In the genomic region with DNA sequence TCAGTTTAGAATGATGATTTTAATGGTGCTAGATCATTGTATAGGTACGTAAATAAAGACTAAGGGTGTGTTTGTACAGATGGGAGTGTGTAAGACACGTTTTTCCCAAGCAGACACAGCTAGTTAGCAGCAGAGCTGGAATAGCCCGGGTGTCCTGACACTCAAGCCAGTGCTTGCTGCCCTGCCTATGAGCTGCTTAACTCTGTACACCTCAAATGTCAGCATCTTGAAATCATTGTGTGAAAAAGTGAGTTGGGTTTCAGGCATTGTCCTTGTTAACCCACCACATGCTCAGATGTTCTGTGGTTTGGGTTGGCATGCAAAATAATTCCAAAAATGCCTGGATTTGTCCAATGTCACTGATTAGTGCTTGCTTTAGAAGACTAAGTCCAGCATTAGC, we compare ENCODE assay signal across 13 cellular contexts. TPM values are rescaled to one million over a fixed set of nuclear protein-coding genes. Genes with fewer than 3 reads are reported as not detected.
DNase-seq lines count a peak whose midpoint lies in the region; ATAC-seq and TF ChIP-seq lines count a peak whose summit lies in the region.
"Had no signal": no experiment of that assay in that cellular context is flagged by ENCODE, and none has a peak within 500 bp of the region (broad histone marks: within the 10 kb centered on the region; RNA-seq: fewer than 3 reads in every experiment).

No MANE protein-coding gene starts in this region.

- H3K4me3 ChIP-seq in neural progenitor cell, result no peak overlapping the region
- H3K4me3 ChIP-seq: lung, smooth muscle cell, transverse colon had no signal

- TF ChIP-seq CTCF in HFFc6 (IDR thresholded peaks at IDR 0.05), result no peak
- no peak for TF ChIP-seq CTCF in neural progenitor cell (IDR thresholded peaks at IDR 0.05)

- no peaks in the 10 kb centered on the region for H3K9me3 ChIP-seq in neural progenitor cell (ENCODE audit: low read depth)
- H3K9me3 ChIP-seq: transverse colon had no signal

- H2AFZ ChIP-seq in neural progenitor cell (replicated peaks), result no peak overlapping the region

- intact Hi-C loops in activated T-helper 2 cell treated with anti-CD3 and anti-CD28 coated beads, Interferon-gamma antibody, Interleukin-2, Interleukin-4, amounts not matched to agents 10 μg/mL and 5 μg/mL and 100 μg/mL, durations not matched to agents 14 hours and 24 hours and 36 hours (cut with micrococcal nuclease), result loop anchor here (1.0 kb wide), 1 partner anchor 8 kb away; no protein-coding TSS in a partner anchor

- H3K4me3 Mint-ChIP-seq in T-helper 1 cell treated with Interleukin-12 subunit alpha and Interleukin-12 subunit beta and Interleukin-4 antibody, amounts not matched to agents 30 μg/mL and 1 μg/mL, for 36 hours, result no peak overlapping the region
- H3K4me3 Mint-ChIP-seq in HFFc6, result no peak overlapping the region
- peak overlapping the region; percentile 61 for H3K4me3 Mint-ChIP-seq in activated T-helper 2 cell treated with anti-CD3 and anti-CD28 coated beads, Interferon-gamma antibody, Interleukin-2, Interleukin-4, amounts not matched to agents 10 μg/mL and 5 μg/mL and 100 μg/mL, durations not matched to agents 14 hours and 24 hours and 36 hours (ENCODE audit: low read depth)
- H3K4me3 Mint-ChIP-seq in naive thymus-derived CD8-positive, alpha-beta T cell, result peak overlapping the region; percentile 65 to 90 (median 80)
- H3K4me3 Mint-ChIP-seq in neural progenitor cell, result no peak overlapping the region

- no peak for DNase-seq in T-helper 1 cell
- peak; percentile 6 for DNase-seq in HFFc6
- no peak for DNase-seq in activated T-helper 2 cell treated with anti-CD3 and anti-CD28 coated beads, Interferon-gamma antibody, Interleukin-2, Interleukin-4, amounts not matched to agents 10 μg/mL and 5 μg/mL and 100 μg/mL, durations not matched to agents 14 hours and 24 hours and 36 hours (ENCODE audit: low spot score)
- DNase-seq in naive thymus-derived CD8-positive, alpha-beta T cell, result no peak
- no peak for DNase-seq in neural progenitor cell (ENCODE audit: low spot score)
- no peak for DNase-seq in NCI-H774 (lab: John Stamatoyannopoulos, UW)
- DNase-seq: NCI-H2081 treated with DMSO at 0.1 percent for 48 hours, occipital lobe had no signal

- H3K27me3 Mint-ChIP-seq in T-helper 1 cell treated with Interleukin-12 subunit alpha and Interleukin-12 subunit beta and Interleukin-4 antibody, amounts not matched to agents 30 μg/mL and 1 μg/mL, for 36 hours (ENCODE audit: low read depth), result peaks cover 10% of the 10 kb centered on the region
- H3K27me3 Mint-ChIP-seq in HFFc6 (ENCODE audit: insufficient read depth) (peaks cover 11% of the 10 kb centered on the region), neural progenitor cell (ENCODE audit: insufficient read depth, low read depth) (peaks cover 16% of the 10 kb centered on the region)
- no peaks in the 10 kb centered on the region for H3K27me3 Mint-ChIP-seq in activated T-helper 2 cell treated with anti-CD3 and anti-CD28 coated beads, Interferon-gamma antibody, Interleukin-2, Interleukin-4, amounts not matched to agents 10 μg/mL and 5 μg/mL and 100 μg/mL, durations not matched to agents 14 hours and 24 hours and 36 hours (ENCODE audit: low read depth)
- H3K27me3 Mint-ChIP-seq in naive thymus-derived CD8-positive, alpha-beta T cell, result no peaks in the 10 kb centered on the region

- H3K36me3 Mint-ChIP-seq in T-helper 1 cell treated with Interleukin-12 subunit alpha and Interleukin-12 subunit beta and Interleukin-4 antibody, amounts not matched to agents 30 μg/mL and 1 μg/mL, for 36 hours (ENCODE audit: low read depth), result peaks cover 2% of the 10 kb centered on the region
- no peaks in the 10 kb centered on the region for H3K36me3 Mint-ChIP-seq in HFFc6 (ENCODE audit: low read depth)
- peaks cover 3% of the 10 kb centered on the region for H3K36me3 Mint-ChIP-seq in activated T-helper 2 cell treated with anti-CD3 and anti-CD28 coated beads, Interferon-gamma antibody, Interleukin-2, Interleukin-4, amounts not matched to agents 10 μg/mL and 5 μg/mL and 100 μg/mL, durations not matched to agents 14 hours and 24 hours and 36 hours (ENCODE audit: low read depth)
- no peaks in the 10 kb centered on the region for H3K36me3 Mint-ChIP-seq in naive thymus-derived CD8-positive, alpha-beta T cell
- no peaks in the 10 kb centered on the region for H3K36me3 Mint-ChIP-seq in neural progenitor cell

- no peaks in the 10 kb centered on the region for H3F3A ChIP-seq in neural progenitor cell (ENCODE audit: low read depth)

- no peak overlapping the region for H3K27ac ChIP-seq in neural progenitor cell

- H3K9me3 Mint-ChIP-seq in T-helper 1 cell treated with Interleukin-12 subunit alpha and Interleukin-12 subunit beta and Interleukin-4 antibody, amounts not matched to agents 30 μg/mL and 1 μg/mL, for 36 hours, result no peaks in the 10 kb centered on the region
- no peaks in the 10 kb centered on the region for H3K9me3 Mint-ChIP-seq in HFFc6
- H3K9me3 Mint-ChIP-seq in activated T-helper 2 cell treated with anti-CD3 and anti-CD28 coated beads, Interferon-gamma antibody, Interleukin-2, Interleukin-4, amounts not matched to agents 10 μg/mL and 5 μg/mL and 100 μg/mL, durations not matched to agents 14 hours and 24 hours and 36 hours, result no peaks in the 10 kb centered on the region
- H3K9me3 Mint-ChIP-seq in naive thymus-derived CD8-positive, alpha-beta T cell, result no peaks in the 10 kb centered on the region
- H3K9me3 Mint-ChIP-seq in neural progenitor cell, result no peaks in the 10 kb centered on the region

- no peaks in the 10 kb centered on the region for H3K36me3 ChIP-seq in neural progenitor cell
- H3K36me3 ChIP-seq: transverse colon had no signal

- ATAC-seq in naive thymus-derived CD8-positive, alpha-beta T cell, result no peak
- ATAC-seq in HG03135 (IDR thresholded peaks at IDR 0.05; ENCODE audit: unreplicated experiment), result no peak

- no peaks in the 10 kb centered on the region for H4K20me1 ChIP-seq in neural progenitor cell (ENCODE audit: low read depth)

- H3K79me2 ChIP-seq in neural progenitor cell (ENCODE audit: low read depth), result no peaks in the 10 kb centered on the region

- H3K4me2 ChIP-seq in neural progenitor cell, result no peak overlapping the region
- H3K4me2 ChIP-seq: smooth muscle cell had no signal

- POLR2A ChIA-PET in naive thymus-derived CD8-positive, alpha-beta T cell (lab: Charles Lee), result interaction anchor here (0.8 to 3.0 kb wide), 11 partner anchors 8 to 44 kb away, joined by 3 to 22 read pairs (median 5); a partner anchor contains a TSS

- no peaks in the 10 kb centered on the region for H3K4me1 ChIP-seq in neural progenitor cell

- H3K27ac Mint-ChIP-seq in T-helper 1 cell treated with Interleukin-12 subunit alpha and Interleukin-12 subunit beta and Interleukin-4 antibody, amounts not matched to agents 30 μg/mL and 1 μg/mL, for 36 hours, result peak overlapping the region; percentile 60
- H3K27ac Mint-ChIP-seq in HFFc6 (no peak overlapping the region), neural progenitor cell (no peak overlapping the region)
- H3K27ac Mint-ChIP-seq in activated T-helper 2 cell treated with anti-CD3 and anti-CD28 coated beads, Interferon-gamma antibody, Interleukin-2, Interleukin-4, amounts not matched to agents 10 μg/mL and 5 μg/mL and 100 μg/mL, durations not matched to agents 14 hours and 24 hours and 36 hours, result peak overlapping the region; percentile 83
- H3K27ac Mint-ChIP-seq in naive thymus-derived CD8-positive, alpha-beta T cell, result peak overlapping the region; percentile 89 to 98 (median 94)

- no peak overlapping the region for H3K9ac ChIP-seq in neural progenitor cell

- peaks cover 35% of the 10 kb centered on the region for H3K4me1 Mint-ChIP-seq in T-helper 1 cell treated with Interleukin-12 subunit alpha and Interleukin-12 subunit beta and Interleukin-4 antibody, amounts not matched to agents 30 μg/mL and 1 μg/mL, for 36 hours (ENCODE audit: low read depth)
- peaks cover 21% of the 10 kb centered on the region for H3K4me1 Mint-ChIP-seq in HFFc6 (ENCODE audit: low read depth)
- H3K4me1 Mint-ChIP-seq in activated T-helper 2 cell treated with anti-CD3 and anti-CD28 coated beads, Interferon-gamma antibody, Interleukin-2, Interleukin-4, amounts not matched to agents 10 μg/mL and 5 μg/mL and 100 μg/mL, durations not matched to agents 14 hours and 24 hours and 36 hours (ENCODE audit: low read depth), result peaks cover 62% of the 10 kb centered on the region
- H3K4me1 Mint-ChIP-seq in naive thymus-derived CD8-positive, alpha-beta T cell, result peaks cover 36 to 85% (median 80%) of the 10 kb centered on the region in 4 donors
- peaks cover 7% of the 10 kb centered on the region for H3K4me1 Mint-ChIP-seq in neural progenitor cell

- peaks cover 16% of the 10 kb centered on the region for H3K27me3 ChIP-seq in neural progenitor cell
- H3K27me3 ChIP-seq: transverse colon had no signal

RNA-seq across cellular contexts. Expression of a gene that starts 13.0 kb away (rescaled TPM):
- 1 to 10 TPM; 3.2 to 3.7 (median 3.4) TPM for total RNA-seq in HFFc6 (2021; fragmentation: NEBNext Ultra II Directional; extraction: Animal tissue kit (Norgen Biotek cat#: 25700))
- 23.5 and 23.6 TPM in 2 replicates for total RNA-seq in activated T-helper 2 cell treated with anti-CD3 and anti-CD28 coated beads, Interferon-gamma antibody, Interleukin-2, Interleukin-4, amounts not matched to agents 10 μg/mL and 5 μg/mL and 100 μg/mL, durations not matched to agents 14 hours and 24 hours and 36 hours
- total RNA-seq in naive thymus-derived CD8-positive, alpha-beta T cell, result 10 to 100 TPM; 30.1 to 30.5 TPM
- 1 to 10 TPM in 1 of 3 donors, under 1 TPM in 2; 0.46 to 1.0 (median 0.61) TPM for polyA plus RNA-seq in naive thymus-derived CD8-positive, alpha-beta T cell
- total RNA-seq in neural progenitor cell (ENCODE audit: low replicate concordance), result 6.2 and 9.1 TPM in 2 replicates

RNA-seq across cellular contexts. Expression of a gene that starts 45.0 kb away (rescaled TPM):
- 10 to 100 TPM; 63.2 to 73.3 (median 69.3) TPM for total RNA-seq in HFFc6 (2021; fragmentation: NEBNext Ultra II Directional; extraction: Animal tissue kit (Norgen Biotek cat#: 25700))
- total RNA-seq in activated T-helper 2 cell treated with anti-CD3 and anti-CD28 coated beads, Interferon-gamma antibody, Interleukin-2, Interleukin-4, amounts not matched to agents 10 μg/mL and 5 μg/mL and 100 μg/mL, durations not matched to agents 14 hours and 24 hours and 36 hours, result 86.8 and 90.9 TPM in 2 replicates
- 10 to 100 TPM; 70.3 to 72.3 TPM for total RNA-seq in naive thymus-derived CD8-positive, alpha-beta T cell
- polyA plus RNA-seq in naive thymus-derived CD8-positive, alpha-beta T cell, result 100 to 1,000 TPM; 207 to 219 (median 215) TPM
- total RNA-seq in neural progenitor cell (ENCODE audit: low replicate concordance), result 79.0 and 85.5 TPM in 2 replicates

Comparison
In these comparisons a context has a peak if more than half of its experiments do, and no peak if none do; other contexts are left out.
1. H3K27ac Mint-ChIP-seq: peak in T-helper 1 cell treated with Interleukin-12 subunit alpha and Interleukin-12 subunit beta and Interleukin-4 antibody, amounts not matched to agents 30 μg/mL and 1 μg/mL, for 36 hours (single experiment), activated T-helper 2 cell treated with anti-CD3 and anti-CD28 coated beads, Interferon-gamma antibody, Interleukin-2, Interleukin-4, amounts not matched to agents 10 μg/mL and 5 μg/mL and 100 μg/mL, durations not matched to agents 14 hours and 24 hours and 36 hours (single experiment) and naive thymus-derived CD8-positive, alpha-beta T cell (10 of 10); none in HFFc6 (single experiment) and neural progenitor cell (single experiment).
2. H3K4me3 Mint-ChIP-seq: peak in activated T-helper 2 cell treated with anti-CD3 and anti-CD28 coated beads, Interferon-gamma antibody, Interleukin-2, Interleukin-4, amounts not matched to agents 10 μg/mL and 5 μg/mL and 100 μg/mL, durations not matched to agents 14 hours and 24 hours and 36 hours (single experiment) and naive thymus-derived CD8-positive, alpha-beta T cell (10 of 10); none in T-helper 1 cell treated with Interleukin-12 subunit alpha and Interleukin-12 subunit beta and Interleukin-4 antibody, amounts not matched to agents 30 μg/mL and 1 μg/mL, for 36 hours (single experiment), HFFc6 (single experiment) and neural progenitor cell (single experiment).